Comparison of ENCODE assay signal across 13 cellular contexts in the genomic region with DNA sequence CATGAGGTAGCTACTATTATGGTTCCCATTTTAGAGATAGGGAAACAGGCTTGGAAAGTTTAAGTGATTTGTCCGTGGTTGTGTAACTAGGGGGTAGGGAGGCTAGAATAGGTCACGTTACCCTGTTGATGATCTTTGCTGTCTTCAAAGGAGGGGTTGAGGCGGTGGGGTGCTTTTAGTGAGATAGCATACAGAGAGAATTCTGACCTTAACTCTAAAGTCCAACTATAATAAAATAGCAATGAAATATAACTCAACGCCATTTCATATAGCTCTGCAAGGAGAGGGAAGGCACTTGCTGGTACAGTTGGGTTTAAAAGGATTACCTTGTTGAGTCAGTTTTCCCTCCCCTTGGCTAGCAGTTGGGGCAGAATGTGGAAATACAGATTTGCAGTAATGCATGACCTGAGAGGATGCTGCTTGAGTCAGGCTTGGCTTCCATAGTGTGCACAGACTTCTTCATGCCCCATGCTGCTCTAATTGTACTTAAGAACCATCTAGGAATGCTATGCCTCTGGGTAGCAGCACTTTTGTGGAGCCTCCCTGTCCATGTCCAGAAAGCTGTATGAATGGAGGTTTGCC.
"Had no signal": no experiment of that assay in that cellular context is flagged by ENCODE, and none has a peak within 500 bp of the region (broad histone marks: within the 10 kb centered on the region; RNA-seq: fewer than 3 reads in every experiment).

No MANE protein-coding gene starts in this region.

- H3K9me3 Mint-ChIP-seq: natural killer cell had no signal

- H3K27me3 Mint-ChIP-seq: progenitor cell of endocrine pancreas had no signal

- H3K36me3 Mint-ChIP-seq: natural killer cell had no signal

- H3K4me3 ChIP-seq: colonic mucosa, esophagus muscularis mucosa, smooth muscle cell, transverse colon had no signal

- H3K4me3 Mint-ChIP-seq: natural killer cell, neural crest cell had no signal

- DNase-seq: cerebellar nuclear complex; colonic mucosa; effector CD4-positive, alpha-beta T cell; hippocampal formation; natural killer cell; right cardiac atrium; stimulated activated CD4-positive, alpha-beta T cell treated with anti-CD3 and anti-CD28 coated beads, Interleukin-2, amount 100 ng/mL, for 48 hours; stimulated activated naive CD4-positive, alpha-beta T cell treated with Interleukin-2 at 50 U/mL for 16 hours; transverse colon had no signal

- H3K4me1 ChIP-seq: colonic mucosa had no signal

- H3K36me3 ChIP-seq: colonic mucosa, esophagus muscularis mucosa, transverse colon had no signal

- H3K9me3 ChIP-seq: colonic mucosa had no signal

- ATAC-seq: natural killer cell had no signal

- H3K4me1 Mint-ChIP-seq: natural killer cell, neural crest cell had no signal

- H3K27ac Mint-ChIP-seq: natural killer cell, progenitor cell of endocrine pancreas had no signal
